In the genomic region with DNA sequence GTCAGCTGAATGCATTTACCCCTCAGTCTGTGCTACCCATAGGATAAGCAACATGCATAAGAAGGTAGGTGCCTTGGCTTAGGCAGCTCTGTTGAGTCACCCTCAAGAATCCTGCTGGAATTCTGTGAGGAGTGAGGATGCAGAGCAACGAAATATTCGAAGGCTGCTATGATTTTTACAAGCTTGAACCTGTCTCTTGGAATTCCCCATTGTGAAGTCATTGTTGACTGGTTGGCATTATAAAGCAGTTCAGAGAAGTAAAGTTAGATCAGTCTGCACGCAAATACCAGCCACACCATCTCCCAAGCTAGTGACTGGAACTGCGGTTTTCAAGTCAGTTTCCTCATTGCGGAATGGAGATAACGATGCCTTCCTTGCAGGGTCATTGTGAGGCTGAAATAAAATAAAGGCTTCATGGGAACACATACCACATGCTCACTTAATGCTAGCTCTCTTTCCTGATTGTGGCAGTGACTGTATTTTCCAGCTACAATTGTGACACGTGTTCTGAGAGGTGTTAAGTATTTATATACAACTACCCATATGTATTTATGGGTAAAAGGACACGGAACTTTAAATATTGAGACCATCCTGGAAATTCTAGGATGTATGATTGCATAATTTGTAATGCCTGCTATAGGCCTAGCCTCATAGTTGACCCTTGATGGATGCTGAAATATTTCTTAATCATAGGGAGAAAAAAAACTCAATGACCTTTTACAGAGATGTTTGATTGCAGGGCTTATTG, we compare ENCODE assay signal across 10 cellular contexts.
A peak's percentile ranks its signal among the peaks of the same experiment; 100 is the strongest.
DNase-seq lines count a peak whose midpoint lies in the region; ATAC-seq, FAIRE-seq and TF ChIP-seq lines count a peak whose summit lies in the region.
"Had no signal": no experiment of that assay in that cellular context is flagged by ENCODE, and none has a peak within 500 bp of the region (broad histone marks: within the 10 kb centered on the region; RNA-seq: fewer than 3 reads in every experiment).

No MANE protein-coding gene starts in this region.

- H3K4me3 ChIP-seq in A549 (no peak overlapping the region), GM23248 (no peak overlapping the region), PC-9 (no peak overlapping the region)

- intact Hi-C loops in PC-9 (cut with micrococcal nuclease; ENCODE audit: unreplicated experiment), result no loop called here

- peak in 1 of 2 experiments; percentile 18; a peak in 1 of 5 replicates for TF ChIP-seq RAD21 in A549 (conservative IDR thresholded peaks at IDR 0.05 in 1 of 2, IDR thresholded peaks at IDR 0.05 in 1 of 2)

- CTCF ChIA-PET in A549 (lab: Yijun Ruan, JAX), result interaction anchor here (0.7 to 1.5 kb wide), 2 partner anchors 8 to 287 kb away, joined by 3 read pairs; no protein-coding TSS in a partner anchor
- CTCF ChIA-PET in PC-9 (lab: Charles Lee), result interaction anchor here (0.6 to 0.7 kb wide), 2 partner anchors 25 to 157 kb away, joined by 4 to 5 read pairs; no protein-coding TSS in a partner anchor

- in situ Hi-C loops in GM23248 (cut with MboI), result no loop called here
- in situ Hi-C loops in G401 (cut with HindIII; ENCODE audit: low sequenced_read_pairs), result no loop called here

- TF ChIP-seq CTCF in A549 (IDR thresholded peaks at IDR 0.05), result no peak
- no peak for TF ChIP-seq CTCF in PC-9 (conservative IDR thresholded peaks at IDR 0.05)
- no peak for TF ChIP-seq CTCF in foreskin keratinocyte (conservative IDR thresholded peaks at IDR 0.05)

- peaks cover 30% of the 10 kb centered on the region; the same call in 2 of the 3 replicates for H3K4me1 ChIP-seq in A549
- peaks cover 16% of the 10 kb centered on the region for H3K4me1 ChIP-seq in GM23248 (ENCODE audit: insufficient read depth)
- H3K4me1 ChIP-seq in PC-9 (replicated peaks; ENCODE audit: insufficient read depth), result peaks cover 26% of the 10 kb centered on the region
- H3K4me1 ChIP-seq in foreskin keratinocyte, result peaks cover 28% of the 10 kb centered on the region

- H2AFZ ChIP-seq in GM23248 (no peak overlapping the region), PC-9 (no peak overlapping the region)

- H3F3A ChIP-seq in GM23248 (ENCODE audit: insufficient read depth) (peaks cover 12% of the 10 kb centered on the region; the same call in 1 of the 2 replicates), PC-9 (ENCODE audit: insufficient read depth, low read depth) (no peaks in the 10 kb centered on the region; the same call in 1 of the 2 replicates)

- H3K27me3 ChIP-seq in GM23248 (replicated peaks; ENCODE audit: insufficient read depth) (no peaks in the 10 kb centered on the region), PC-9 (ENCODE audit: insufficient read depth, low read depth) (no peaks in the 10 kb centered on the region), foreskin keratinocyte (no peaks in the 10 kb centered on the region)

- H3K9ac ChIP-seq in GM23248, result no peak overlapping the region

- ATAC-seq in A549, result peak; percentile 81 to 93
- peak; percentile 95 for ATAC-seq in foreskin keratinocyte
- ATAC-seq in HG02763 (IDR thresholded peaks at IDR 0.05; ENCODE audit: unreplicated experiment), result no peak

- H3K36me3 ChIP-seq in GM23248 (ENCODE audit: low read depth), result no peaks in the 10 kb centered on the region
- no peaks in the 10 kb centered on the region for H3K36me3 ChIP-seq in PC-9 (ENCODE audit: low read depth)

- H3K4me2 ChIP-seq in A549 (peak overlapping the region; percentile 52), GM23248 (ENCODE audit: unreplicated experiment) (no peak overlapping the region), PC-9 (no peak overlapping the region)

- no peaks in the 10 kb centered on the region for H3K9me2 ChIP-seq in GM23248 (ENCODE audit: insufficient read depth)
- no peaks in the 10 kb centered on the region for H3K9me2 ChIP-seq in PC-9 (ENCODE audit: insufficient read depth)

- no peaks in the 10 kb centered on the region; the same call in 1 of the 2 replicates for H4K20me1 ChIP-seq in GM23248 (ENCODE audit: insufficient read depth)
- no peaks in the 10 kb centered on the region for H4K20me1 ChIP-seq in PC-9 (ENCODE audit: insufficient read depth)

- peak overlapping the region; percentile 28 to 65; a peak in 4 of 6 replicates for H3K27ac ChIP-seq in A549
- H3K27ac ChIP-seq in GM23248, result no peak overlapping the region
- peak overlapping the region; percentile 34 for H3K27ac ChIP-seq in PC-9
- peak overlapping the region; percentile 43 for H3K27ac ChIP-seq in foreskin keratinocyte

- 28% methylated on average over 8 of the region's 8 CpGs for WGBS in A549 (ENCODE audit: missing lambda C conversion rate)
- WGBS in GM23248 (ENCODE audit: low coverage in 1 of 2, low lambda C conversion rate in 2 of 2, missing lambda C conversion rate in 2 of 2), 2 experiments, result 92% methylated on average over 8 of the region's 8 CpGs

- peak; percentile 14 to 68; a peak in 1 of 5 replicates for TF ChIP-seq EP300 in A549 (IDR thresholded peaks at IDR 0.05)

- no peak for TF ChIP-seq POLR2A in A549 (IDR thresholded peaks at IDR 0.05; ENCODE audit: low read length)

- DNase-seq in A549 (ENCODE audit: low read depth in 1 of 2, low spot score in 1 of 2) (peak in 1 of 2 experiments; percentile 77), GM23248 (peak; percentile 26), PC-9 (peak; percentile 24 to 70), foreskin keratinocyte (peak; percentile 99), middle frontal gyrus (ENCODE audit: extremely low spot score, low spot score) (no peak), NCI-H1436 (lab: John Stamatoyannopoulos, UW) (no peak), G401 (ENCODE audit: low spot score) (no peak)
- DNase-seq: activated CD4-positive, alpha-beta memory T cell treated with anti-CD3 and anti-CD28 coated beads, Interleukin-2, amount 10 ng/mL, durations not matched to agents 7 days and 5 days; COR-L47 had no signal

- POLR2A ChIA-PET in A549 (lab: Yijun Ruan, JAX) (interaction anchor here (1.8 kb wide), 1 partner anchor 97 kb away, joined by 14 read pairs; the partner anchor contains the start of gene ETV6), PC-9 (lab: Charles Lee; ENCODE audit: unreplicated experiment) (interaction anchor here (0.6 to 0.7 kb wide), 2 partner anchors 17 to 97 kb away, joined by 4 to 5 read pairs; partner anchors contain the start of gene ETV6)

- BruUV-seq in PC-9 (replicated peaks; lab: Mats Ljungman, UMichigan), result no TSS peak

- H3K9me3 ChIP-seq in A549 (no peaks in the 10 kb centered on the region), GM23248 (ENCODE audit: low read depth) (no peaks in the 10 kb centered on the region), PC-9 (ENCODE audit: insufficient read depth, low read depth) (no peaks in the 10 kb centered on the region)

- FAIRE-seq in A549 (lab: Jason Lieb, UNC), result peak; percentile 89

- H3K79me2 ChIP-seq in GM23248 (ENCODE audit: insufficient read depth), result peaks cover 96% of the 10 kb centered on the region
- peaks cover 35% of the 10 kb centered on the region for H3K79me2 ChIP-seq in PC-9 (ENCODE audit: low read depth)

TF ChIP-seq in A549, 52 proteins besides CTCF, POLR2A, EP300 and RAD21:
- no peak for TF ChIP-seq FOSB (CRISPR knock-in tag; IDR thresholded peaks at IDR 0.05)
- no peak for TF ChIP-seq FOSL2 (IDR thresholded peaks at IDR 0.05)
- peak; percentile 74 for TF ChIP-seq FOSL2 (CRISPR knock-in tag; IDR thresholded peaks at IDR 0.05)
- TF ChIP-seq RARB (CRISPR knock-in tag; IDR thresholded peaks at IDR 0.05), result no peak
- TF ChIP-seq GATA3 (IDR thresholded peaks at IDR 0.05; ENCODE audit: borderline replicate concordance), result peak; percentile 63; the same call in 1 of the 2 replicates
- TF ChIP-seq RCOR1 (IDR thresholded peaks at IDR 0.05; ENCODE audit: low read depth, low read length), result no peak
- 0 out of 5 replicates have a peak, but pooled peaks of 1 of the 2 experiments have one; percentile 19 for TF ChIP-seq JUN (IDR thresholded peaks at IDR 0.05)
- peak in 1 of 2 experiments; percentile 57; a peak in 2 of 4 replicates for TF ChIP-seq CEBPB (IDR thresholded peaks at IDR 0.05)
- peak; percentile 68 for TF ChIP-seq MAX (IDR thresholded peaks at IDR 0.05)
- TF ChIP-seq CBX8 (IDR thresholded peaks at IDR 0.05), result no peak
- 0 out of 2 replicates have a peak, but pooled peaks have one; percentile 21 for TF ChIP-seq PBX3 (IDR thresholded peaks at IDR 0.05)

Comparison
In these comparisons a context has a peak if more than half of its experiments do, and no peak if none do; other contexts are left out.
1. DNase-seq: peak in GM23248 (single experiment), PC-9 (2 of 2) and foreskin keratinocyte (2 of 2); none in middle frontal gyrus (single experiment), NCI-H1436 (single experiment) and G401 (single experiment).